ENCODE assay signal across 8 cellular contexts in genomic region chr2:230908595-230909191, GRCh38. TPM values are rescaled to one million over a fixed set of nuclear protein-coding genes. Genes with fewer than 3 reads are reported as not detected.
DNase-seq lines count a peak whose midpoint lies in the region; ATAC-seq and TF ChIP-seq lines count a peak whose summit lies in the region.

No MANE protein-coding gene starts in this region.

- H3K4me3 ChIP-seq in fibroblast of the aortic adventitia (ENCODE audit: low read depth, low read length): no peak overlapping the region

- TF ChIP-seq CTCF in fibroblast of the aortic adventitia (IDR thresholded peaks at IDR 0.05; ENCODE audit: insufficient read depth, low read length): no peak

- DNase-seq in Caki2 (ENCODE audit: low read depth) (peak; percentile 97), LoVo (ENCODE audit: low spot score) (peak; percentile 83), fibroblast of the aortic adventitia (ENCODE audit: low read depth) (peak; percentile 37), epidermal melanocyte (ENCODE audit: insufficient read length, low spot score) (no peak)
- DNase-seq in activated CD4-positive, alpha-beta T cell treated with anti-CD3 and anti-CD28 coated beads, Interleukin-2, amount 50 U/mL, for 48 hours: peak; percentile 77 to 84
- peak in 2 of 3 experiments; percentile 23 to 34 for DNase-seq in stimulated activated CD4-positive, alpha-beta T cell treated with anti-CD3 and anti-CD28 coated beads, TNF-alpha, amount 100 ng/mL, for 4 hours (ENCODE audit: low read depth in 3 of 3)

- in situ Hi-C loops in Caki2 (cut with HindIII; ENCODE audit: low pct_unique_long_range_greater_than_20kb, low sequenced_read_pairs): no loop called here

- ATAC-seq in GM21737 (IDR thresholded peaks at IDR 0.05; ENCODE audit: unreplicated experiment) (no peak), HG03135 (IDR thresholded peaks at IDR 0.05; ENCODE audit: unreplicated experiment) (no peak)

RNA-seq across cellular contexts. Expression of gene GPR55, which starts 16.3 kb away (rescaled TPM):
- total RNA-seq in Caki2 (2014; rRNA removed; shearing (Covaris generic); ENCODE audit: low replicate concordance): 0.03 and 0.49 TPM in 2 replicates
- total RNA-seq in fibroblast of the aortic adventitia (ENCODE audit: low replicate concordance): under 0.01 TPM in 1 of 2 replicates, not detected in the other

RNA-seq across cellular contexts. Expression of gene ITM2C, which starts 44.0 kb away (rescaled TPM):
- total RNA-seq in Caki2 (2014; rRNA removed; shearing (Covaris generic); ENCODE audit: low replicate concordance): 106 and 109 TPM in 2 replicates
- 26.5 and 38.1 TPM in 2 replicates for total RNA-seq in fibroblast of the aortic adventitia (ENCODE audit: low replicate concordance)
